In the genomic region with DNA sequence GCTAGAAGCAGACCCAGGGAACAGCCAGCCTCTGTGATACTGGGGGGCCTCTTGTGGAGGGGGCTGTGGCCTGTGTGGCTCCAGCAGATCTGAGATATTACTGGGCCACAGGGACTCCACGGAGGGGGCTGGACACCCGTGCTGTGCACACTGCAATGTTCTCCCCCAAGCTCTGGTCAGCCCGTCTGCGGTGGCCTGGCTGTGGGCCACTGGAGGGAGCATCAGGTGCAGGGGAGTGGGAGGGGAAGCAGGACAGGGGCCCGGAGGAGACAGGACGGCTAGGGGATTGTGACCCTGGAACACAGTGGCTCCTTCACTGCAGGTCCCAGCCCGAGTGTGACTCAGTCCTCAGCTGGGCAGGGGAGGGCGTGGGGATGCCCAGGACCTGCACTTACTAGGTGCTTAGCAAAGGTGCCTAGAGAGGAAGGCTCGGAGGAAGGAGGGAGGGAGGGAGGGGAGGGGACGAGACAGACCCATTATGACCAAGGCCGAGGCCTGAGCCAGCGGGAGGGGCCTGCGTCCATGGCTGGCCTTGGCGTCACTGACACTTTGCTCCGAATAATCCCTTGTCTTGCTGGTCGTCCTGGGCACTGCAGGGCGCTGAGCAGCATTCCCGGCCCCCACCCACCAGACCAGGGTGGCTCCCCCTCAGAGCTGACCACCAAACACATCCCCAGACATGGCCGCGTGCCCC, we compare ENCODE assay signal across 1 cellular context.
TF ChIP-seq lines count a peak whose summit lies in the region.

No MANE protein-coding gene starts in this region.

TF ChIP-seq in HepG2, 621 proteins besides CTCF, POLR2A, EP300 and RAD21:
- TF ChIP-seq, protein P1, sequence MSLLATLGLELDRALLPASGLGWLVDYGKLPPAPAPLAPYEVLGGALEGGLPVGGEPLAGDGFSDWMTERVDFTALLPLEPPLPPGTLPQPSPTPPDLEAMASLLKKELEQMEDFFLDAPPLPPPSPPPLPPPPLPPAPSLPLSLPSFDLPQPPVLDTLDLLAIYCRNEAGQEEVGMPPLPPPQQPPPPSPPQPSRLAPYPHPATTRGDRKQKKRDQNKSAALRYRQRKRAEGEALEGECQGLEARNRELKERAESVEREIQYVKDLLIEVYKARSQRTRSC (CRISPR knock-in tag; IDR thresholded peaks at IDR 0.05; ENCODE audit: low read depth), result no peak
- 0 out of 2 replicates have a peak, but pooled peaks have one; percentile 15 for TF ChIP-seq PCBP1 (IDR thresholded peaks at IDR 0.05; ENCODE audit: borderline replicate concordance, low read depth, low read length)
- no peak for TF ChIP-seq ARID2 (CRISPR knock-in tag; IDR thresholded peaks at IDR 0.05; ENCODE audit: borderline replicate concordance)
- 0 out of 2 replicates have a peak, but pooled peaks have one; percentile 13 for TF ChIP-seq FOSL2 (CRISPR knock-in tag; IDR thresholded peaks at IDR 0.05)
- no peak for TF ChIP-seq ZFP82 (CRISPR knock-in tag; IDR thresholded peaks at IDR 0.05; ENCODE audit: borderline replicate concordance)
- no peak for TF ChIP-seq ARNT (IDR thresholded peaks at IDR 0.05)
- no peak for TF ChIP-seq ZNF468 (CRISPR knock-in tag; IDR thresholded peaks at IDR 0.05)
- peak; percentile 42 for TF ChIP-seq STAG1 (CRISPR knock-in tag; IDR thresholded peaks at IDR 0.05)
- TF ChIP-seq, protein P2, sequence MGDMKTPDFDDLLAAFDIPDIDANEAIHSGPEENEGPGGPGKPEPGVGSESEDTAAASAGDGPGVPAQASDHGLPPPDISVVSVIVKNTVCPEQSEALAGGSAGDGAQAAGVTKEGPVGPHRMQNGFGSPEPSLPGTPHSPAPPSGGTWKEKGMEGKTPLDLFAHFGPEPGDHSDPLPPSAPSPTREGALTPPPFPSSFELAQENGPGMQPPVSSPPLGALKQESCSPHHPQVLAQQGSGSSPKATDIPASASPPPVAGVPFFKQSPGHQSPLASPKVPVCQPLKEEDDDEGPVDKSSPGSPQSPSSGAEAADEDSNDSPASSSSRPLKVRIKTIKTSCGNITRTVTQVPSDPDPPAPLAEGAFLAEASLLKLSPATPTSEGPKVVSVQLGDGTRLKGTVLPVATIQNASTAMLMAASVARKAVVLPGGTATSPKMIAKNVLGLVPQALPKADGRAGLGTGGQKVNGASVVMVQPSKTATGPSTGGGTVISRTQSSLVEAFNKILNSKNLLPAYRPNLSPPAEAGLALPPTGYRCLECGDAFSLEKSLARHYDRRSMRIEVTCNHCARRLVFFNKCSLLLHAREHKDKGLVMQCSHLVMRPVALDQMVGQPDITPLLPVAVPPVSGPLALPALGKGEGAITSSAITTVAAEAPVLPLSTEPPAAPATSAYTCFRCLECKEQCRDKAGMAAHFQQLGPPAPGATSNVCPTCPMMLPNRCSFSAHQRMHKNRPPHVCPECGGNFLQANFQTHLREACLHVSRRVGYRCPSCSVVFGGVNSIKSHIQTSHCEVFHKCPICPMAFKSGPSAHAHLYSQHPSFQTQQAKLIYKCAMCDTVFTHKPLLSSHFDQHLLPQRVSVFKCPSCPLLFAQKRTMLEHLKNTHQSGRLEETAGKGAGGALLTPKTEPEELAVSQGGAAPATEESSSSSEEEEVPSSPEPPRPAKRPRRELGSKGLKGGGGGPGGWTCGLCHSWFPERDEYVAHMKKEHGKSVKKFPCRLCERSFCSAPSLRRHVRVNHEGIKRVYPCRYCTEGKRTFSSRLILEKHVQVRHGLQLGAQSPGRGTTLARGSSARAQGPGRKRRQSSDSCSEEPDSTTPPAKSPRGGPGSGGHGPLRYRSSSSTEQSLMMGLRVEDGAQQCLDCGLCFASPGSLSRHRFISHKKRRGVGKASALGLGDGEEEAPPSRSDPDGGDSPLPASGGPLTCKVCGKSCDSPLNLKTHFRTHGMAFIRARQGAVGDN (CRISPR knock-in tag; IDR thresholded peaks at IDR 0.05), result peak; percentile 32; the same call in 1 of the 2 replicates
- TF ChIP-seq, protein P3, sequence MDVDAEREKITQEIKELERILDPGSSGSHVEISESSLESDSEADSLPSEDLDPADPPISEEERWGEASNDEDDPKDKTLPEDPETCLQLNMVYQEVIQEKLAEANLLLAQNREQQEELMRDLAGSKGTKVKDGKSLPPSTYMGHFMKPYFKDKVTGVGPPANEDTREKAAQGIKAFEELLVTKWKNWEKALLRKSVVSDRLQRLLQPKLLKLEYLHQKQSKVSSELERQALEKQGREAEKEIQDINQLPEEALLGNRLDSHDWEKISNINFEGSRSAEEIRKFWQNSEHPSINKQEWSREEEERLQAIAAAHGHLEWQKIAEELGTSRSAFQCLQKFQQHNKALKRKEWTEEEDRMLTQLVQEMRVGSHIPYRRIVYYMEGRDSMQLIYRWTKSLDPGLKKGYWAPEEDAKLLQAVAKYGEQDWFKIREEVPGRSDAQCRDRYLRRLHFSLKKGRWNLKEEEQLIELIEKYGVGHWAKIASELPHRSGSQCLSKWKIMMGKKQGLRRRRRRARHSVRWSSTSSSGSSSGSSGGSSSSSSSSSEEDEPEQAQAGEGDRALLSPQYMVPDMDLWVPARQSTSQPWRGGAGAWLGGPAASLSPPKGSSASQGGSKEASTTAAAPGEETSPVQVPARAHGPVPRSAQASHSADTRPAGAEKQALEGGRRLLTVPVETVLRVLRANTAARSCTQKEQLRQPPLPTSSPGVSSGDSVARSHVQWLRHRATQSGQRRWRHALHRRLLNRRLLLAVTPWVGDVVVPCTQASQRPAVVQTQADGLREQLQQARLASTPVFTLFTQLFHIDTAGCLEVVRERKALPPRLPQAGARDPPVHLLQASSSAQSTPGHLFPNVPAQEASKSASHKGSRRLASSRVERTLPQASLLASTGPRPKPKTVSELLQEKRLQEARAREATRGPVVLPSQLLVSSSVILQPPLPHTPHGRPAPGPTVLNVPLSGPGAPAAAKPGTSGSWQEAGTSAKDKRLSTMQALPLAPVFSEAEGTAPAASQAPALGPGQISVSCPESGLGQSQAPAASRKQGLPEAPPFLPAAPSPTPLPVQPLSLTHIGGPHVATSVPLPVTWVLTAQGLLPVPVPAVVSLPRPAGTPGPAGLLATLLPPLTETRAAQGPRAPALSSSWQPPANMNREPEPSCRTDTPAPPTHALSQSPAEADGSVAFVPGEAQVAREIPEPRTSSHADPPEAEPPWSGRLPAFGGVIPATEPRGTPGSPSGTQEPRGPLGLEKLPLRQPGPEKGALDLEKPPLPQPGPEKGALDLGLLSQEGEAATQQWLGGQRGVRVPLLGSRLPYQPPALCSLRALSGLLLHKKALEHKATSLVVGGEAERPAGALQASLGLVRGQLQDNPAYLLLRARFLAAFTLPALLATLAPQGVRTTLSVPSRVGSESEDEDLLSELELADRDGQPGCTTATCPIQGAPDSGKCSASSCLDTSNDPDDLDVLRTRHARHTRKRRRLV (CRISPR knock-in tag; IDR thresholded peaks at IDR 0.05), result no peak
- 0 out of 2 replicates have a peak, but pooled peaks have one; percentile 23 for TF ChIP-seq ZBTB7A (CRISPR knock-in tag; IDR thresholded peaks at IDR 0.05)
- TF ChIP-seq, protein P4, sequence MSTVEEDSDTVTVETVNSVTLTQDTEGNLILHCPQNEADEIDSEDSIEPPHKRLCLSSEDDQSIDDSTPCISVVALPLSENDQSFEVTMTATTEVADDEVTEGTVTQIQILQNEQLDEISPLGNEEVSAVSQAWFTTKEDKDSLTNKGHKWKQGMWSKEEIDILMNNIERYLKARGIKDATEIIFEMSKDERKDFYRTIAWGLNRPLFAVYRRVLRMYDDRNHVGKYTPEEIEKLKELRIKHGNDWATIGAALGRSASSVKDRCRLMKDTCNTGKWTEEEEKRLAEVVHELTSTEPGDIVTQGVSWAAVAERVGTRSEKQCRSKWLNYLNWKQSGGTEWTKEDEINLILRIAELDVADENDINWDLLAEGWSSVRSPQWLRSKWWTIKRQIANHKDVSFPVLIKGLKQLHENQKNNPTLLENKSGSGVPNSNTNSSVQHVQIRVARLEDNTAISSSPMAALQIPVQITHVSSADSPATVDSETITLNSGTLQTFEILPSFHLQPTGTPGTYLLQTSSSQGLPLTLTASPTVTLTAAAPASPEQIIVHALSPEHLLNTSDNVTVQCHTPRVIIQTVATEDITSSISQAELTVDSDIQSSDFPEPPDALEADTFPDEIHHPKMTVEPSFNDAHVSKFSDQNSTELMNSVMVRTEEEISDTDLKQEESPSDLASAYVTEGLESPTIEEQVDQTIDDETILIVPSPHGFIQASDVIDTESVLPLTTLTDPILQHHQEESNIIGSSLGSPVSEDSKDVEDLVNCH (CRISPR knock-in tag; IDR thresholded peaks at IDR 0.05), result no peak
- TF ChIP-seq, protein P5, sequence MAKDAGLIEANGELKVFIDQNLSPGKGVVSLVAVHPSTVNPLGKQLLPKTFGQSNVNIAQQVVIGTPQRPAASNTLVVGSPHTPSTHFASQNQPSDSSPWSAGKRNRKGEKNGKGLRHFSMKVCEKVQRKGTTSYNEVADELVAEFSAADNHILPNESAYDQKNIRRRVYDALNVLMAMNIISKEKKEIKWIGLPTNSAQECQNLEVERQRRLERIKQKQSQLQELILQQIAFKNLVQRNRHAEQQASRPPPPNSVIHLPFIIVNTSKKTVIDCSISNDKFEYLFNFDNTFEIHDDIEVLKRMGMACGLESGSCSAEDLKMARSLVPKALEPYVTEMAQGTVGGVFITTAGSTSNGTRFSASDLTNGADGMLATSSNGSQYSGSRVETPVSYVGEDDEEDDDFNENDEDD (CRISPR knock-in tag; IDR thresholded peaks at IDR 0.05; ENCODE audit: borderline replicate concordance), result no peak
- TF ChIP-seq, protein P6, sequence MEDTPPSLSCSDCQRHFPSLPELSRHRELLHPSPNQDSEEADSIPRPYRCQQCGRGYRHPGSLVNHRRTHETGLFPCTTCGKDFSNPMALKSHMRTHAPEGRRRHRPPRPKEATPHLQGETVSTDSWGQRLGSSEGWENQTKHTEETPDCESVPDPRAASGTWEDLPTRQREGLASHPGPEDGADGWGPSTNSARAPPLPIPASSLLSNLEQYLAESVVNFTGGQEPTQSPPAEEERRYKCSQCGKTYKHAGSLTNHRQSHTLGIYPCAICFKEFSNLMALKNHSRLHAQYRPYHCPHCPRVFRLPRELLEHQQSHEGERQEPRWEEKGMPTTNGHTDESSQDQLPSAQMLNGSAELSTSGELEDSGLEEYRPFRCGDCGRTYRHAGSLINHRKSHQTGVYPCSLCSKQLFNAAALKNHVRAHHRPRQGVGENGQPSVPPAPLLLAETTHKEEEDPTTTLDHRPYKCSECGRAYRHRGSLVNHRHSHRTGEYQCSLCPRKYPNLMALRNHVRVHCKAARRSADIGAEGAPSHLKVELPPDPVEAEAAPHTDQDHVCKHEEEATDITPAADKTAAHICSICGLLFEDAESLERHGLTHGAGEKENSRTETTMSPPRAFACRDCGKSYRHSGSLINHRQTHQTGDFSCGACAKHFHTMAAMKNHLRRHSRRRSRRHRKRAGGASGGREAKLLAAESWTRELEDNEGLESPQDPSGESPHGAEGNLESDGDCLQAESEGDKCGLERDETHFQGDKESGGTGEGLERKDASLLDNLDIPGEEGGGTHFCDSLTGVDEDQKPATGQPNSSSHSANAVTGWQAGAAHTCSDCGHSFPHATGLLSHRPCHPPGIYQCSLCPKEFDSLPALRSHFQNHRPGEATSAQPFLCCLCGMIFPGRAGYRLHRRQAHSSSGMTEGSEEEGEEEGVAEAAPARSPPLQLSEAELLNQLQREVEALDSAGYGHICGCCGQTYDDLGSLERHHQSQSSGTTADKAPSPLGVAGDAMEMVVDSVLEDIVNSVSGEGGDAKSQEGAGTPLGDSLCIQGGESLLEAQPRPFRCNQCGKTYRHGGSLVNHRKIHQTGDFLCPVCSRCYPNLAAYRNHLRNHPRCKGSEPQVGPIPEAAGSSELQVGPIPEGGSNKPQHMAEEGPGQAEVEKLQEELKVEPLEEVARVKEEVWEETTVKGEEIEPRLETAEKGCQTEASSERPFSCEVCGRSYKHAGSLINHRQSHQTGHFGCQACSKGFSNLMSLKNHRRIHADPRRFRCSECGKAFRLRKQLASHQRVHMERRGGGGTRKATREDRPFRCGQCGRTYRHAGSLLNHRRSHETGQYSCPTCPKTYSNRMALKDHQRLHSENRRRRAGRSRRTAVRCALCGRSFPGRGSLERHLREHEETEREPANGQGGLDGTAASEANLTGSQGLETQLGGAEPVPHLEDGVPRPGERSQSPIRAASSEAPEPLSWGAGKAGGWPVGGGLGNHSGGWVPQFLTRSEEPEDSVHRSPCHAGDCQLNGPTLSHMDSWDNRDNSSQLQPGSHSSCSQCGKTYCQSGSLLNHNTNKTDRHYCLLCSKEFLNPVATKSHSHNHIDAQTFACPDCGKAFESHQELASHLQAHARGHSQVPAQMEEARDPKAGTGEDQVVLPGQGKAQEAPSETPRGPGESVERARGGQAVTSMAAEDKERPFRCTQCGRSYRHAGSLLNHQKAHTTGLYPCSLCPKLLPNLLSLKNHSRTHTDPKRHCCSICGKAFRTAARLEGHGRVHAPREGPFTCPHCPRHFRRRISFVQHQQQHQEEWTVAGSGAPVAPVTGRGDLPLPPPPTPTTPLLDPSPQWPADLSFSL (CRISPR knock-in tag; IDR thresholded peaks at IDR 0.05), result no peak
- no peak for TF ChIP-seq CBX2 (IDR thresholded peaks at IDR 0.05; ENCODE audit: low read depth, low read length)
- no peak for TF ChIP-seq CBX2 (CRISPR knock-in tag; IDR thresholded peaks at IDR 0.05; ENCODE audit: low read depth)
- no peak for TF ChIP-seq ZNF816 (CRISPR knock-in tag; IDR thresholded peaks at IDR 0.05; ENCODE audit: borderline replicate concordance)
- TF ChIP-seq RELA (CRISPR knock-in tag; IDR thresholded peaks at IDR 0.05), result no peak
